26 cellular contexts compared by ENCODE assay signal in genomic region chr9:69527454-69527853, GRCh38.
"Had no signal": no experiment of that assay in that cellular context is flagged by ENCODE, and none has a peak within 500 bp of the region (broad histone marks: within the 10 kb centered on the region; RNA-seq: fewer than 3 reads in every experiment).

No MANE protein-coding gene starts in this region.

- DNase-seq: activated CD4-positive, alpha-beta T cell treated with anti-CD3 and anti-CD28 coated beads for 36 hours; activated CD4-positive, alpha-beta T cell treated with anti-CD3 and anti-CD28 coated beads, Interleukin-2, amount 50 U/mL, for 1 hour; activated CD8-positive, alpha-beta memory T cell treated with anti-CD3 and anti-CD28 coated beads, Interleukin-2, amount 50 U/mL, for 4 hours; activated CD8-positive, alpha-beta T cell treated with anti-CD3 and anti-CD28 coated beads for 36 hours; activated naive CD8-positive, alpha-beta T cell treated with anti-CD3 and anti-CD28 coated beads, Interleukin-2, amount 50 U/mL, for 24 hours; activated T-cell treated with anti-CD3 and anti-CD28 coated beads, Interleukin-2, amount 50 U/mL, for 72 hours; amniotic stem cell; body of pancreas; central memory CD4-positive, alpha-beta T cell; Karpas-422; MM.1S; NCI-H1417; NCI-H1694 treated with DMSO at 0.1 percent for 48 hours; NCI-H2029 treated with DMSO at 0.1 percent for 48 hours; NCI-H2171; NCI-H2227 treated with DMSO at 0.1 percent for 48 hours; NCI-H446 treated with DMSO at 0.1 percent for 48 hours; NCI-H524 treated with DMSO at 0.1 percent for 48 hours; PC-3; SHP77; T-cell; T-helper 2 cell; T1000; WERI-Rb-1 had no signal

- ATAC-seq: activated CD4-positive, alpha-beta T cell treated with anti-CD3 and anti-CD28 coated beads for 36 hours; activated CD8-positive, alpha-beta T cell treated with anti-CD3 and anti-CD28 coated beads for 36 hours; activated naive CD4-positive, alpha-beta T cell treated with anti-CD3 and anti-CD28 coated beads, Interleukin-2, amount 50 U/mL, for 72 hours; activated naive CD8-positive, alpha-beta T cell treated with anti-CD3 and anti-CD28 coated beads, Interleukin-2, amount 50 U/mL, for 24 hours; activated T-cell treated with anti-CD3 and anti-CD28 coated beads, Interleukin-2, amount 50 U/mL, for 72 hours; body of pancreas; K562; PC-3; T-cell had no signal
